ENCODE assay signal across 8 cellular contexts in the genomic region with DNA sequence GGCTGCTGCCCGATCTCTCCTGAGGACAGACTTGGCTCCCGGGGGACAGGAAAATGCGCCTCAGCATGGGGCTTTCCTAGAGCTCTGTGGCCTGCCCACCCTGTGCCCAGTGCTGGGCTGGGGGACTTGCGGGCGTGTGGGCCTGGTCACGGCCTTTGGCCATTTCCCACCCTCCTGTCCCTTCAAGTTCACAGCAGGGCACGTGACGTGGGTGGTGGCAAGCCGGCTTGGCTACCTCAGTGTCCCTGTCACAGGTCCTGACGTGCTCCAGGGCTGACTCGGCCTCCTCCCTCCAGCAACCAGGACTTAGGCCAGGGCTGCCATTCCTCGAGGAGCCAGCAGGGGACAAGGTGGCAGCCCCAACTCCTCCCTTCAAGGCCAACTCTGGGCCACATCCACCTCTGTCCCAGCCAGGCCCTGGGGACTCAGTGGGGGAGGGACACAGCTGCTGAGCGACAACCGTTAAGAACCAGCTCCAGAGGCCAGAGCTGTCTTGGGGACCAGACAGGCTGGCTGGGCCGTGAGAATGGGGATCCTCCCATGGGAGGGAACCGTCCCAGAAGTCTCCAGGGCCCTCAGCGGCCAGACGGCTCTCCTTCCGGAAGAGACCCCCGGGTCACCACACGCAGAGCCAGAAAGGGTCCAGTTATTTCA. TPM values are rescaled to one million over a fixed set of nuclear protein-coding genes. Genes with fewer than 3 reads are reported as not detected.
DNase-seq lines count a peak whose midpoint lies in the region; ATAC-seq, FAIRE-seq and TF ChIP-seq lines count a peak whose summit lies in the region.

No MANE protein-coding gene starts in this region.

- H4K20me1 ChIP-seq in endothelial cell of umbilical vein (replicated peaks; ENCODE audit: control insufficient read depth, extremely low read depth, insufficient read depth, low read length): no peaks in the 10 kb centered on the region

- 12% methylated on average over 16 of the region's 21 CpGs for WGBS in suprapubic skin

- peak; percentile 90 for FAIRE-seq in endothelial cell of umbilical vein (lab: Jason Lieb, UNC)

- H3K9me1 ChIP-seq in endothelial cell of umbilical vein (replicated peaks; ENCODE audit: control insufficient read depth, extremely low read depth, insufficient read depth, low read length): no peaks in the 10 kb centered on the region

- POLR2A ChIA-PET in endothelial cell of umbilical vein (lab: Charles Lee): interaction anchor here (1.3 kb wide), 1 partner anchor 65 kb away, joined by 7 read pairs; no protein-coding TSS in a partner anchor

- no peak overlapping the region for H3K4me2 ChIP-seq in endothelial cell of umbilical vein (ENCODE audit: insufficient read depth, low read length)

- CTCF ChIA-PET in endothelial cell of umbilical vein (lab: Charles Lee): interaction anchor here (0.8 to 6.8 kb wide), 18 partner anchors 9 to 92 kb away, joined by 3 to 53 read pairs (median 6); partner anchors contain the start of genes GALK1, TRIM47, TRIM65 and WBP2

- no TSS peak for BruUV-seq in endothelial cell of umbilical vein (replicated peaks; lab: Mats Ljungman, UMichigan)

- ATAC-seq in GM18511 (IDR thresholded peaks at IDR 0.05; ENCODE audit: unreplicated experiment) (peak; percentile 78), HG02943 (IDR thresholded peaks at IDR 0.05; ENCODE audit: low read depth, unreplicated experiment) (peak; percentile 55)

- H3K27me3 ChIP-seq in endothelial cell of umbilical vein (ENCODE audit: control insufficient read depth in 2 of 2, insufficient read depth in 2 of 2, low read length in 2 of 2) (no peaks in the 10 kb centered on the region), mucosa of rectum (ENCODE audit: control insufficient read depth in 2 of 2, insufficient read depth in 2 of 2, low read length in 2 of 2) (no peaks in the 10 kb centered on the region), suprapubic skin (no peaks in the 10 kb centered on the region)

- H3K9me3 ChIP-seq in endothelial cell of umbilical vein (replicated peaks; ENCODE audit: control insufficient read depth, insufficient read depth, low read length) (no peaks in the 10 kb centered on the region), mucosa of rectum (ENCODE audit: control insufficient read depth in 2 of 2, low read length in 2 of 2) (no peaks in the 10 kb centered on the region), suprapubic skin (no peaks in the 10 kb centered on the region)

- TF ChIP-seq POLR2A in endothelial cell of umbilical vein (IDR thresholded peaks at IDR 0.05; ENCODE audit: low read depth, low read length): no peak
- no peak for TF ChIP-seq POLR2A in suprapubic skin (IDR thresholded peaks at IDR 0.05)

- intact Hi-C loops in endothelial cell of umbilical vein (cut with micrococcal nuclease): loop anchor here (1.0 to 2.0 kb wide), 4 partner anchors 10 to 52 kb away; partner anchors contain the start of genes TRIM65 and WBP2

- H3K9ac ChIP-seq in endothelial cell of umbilical vein (replicated peaks; ENCODE audit: extremely low read depth, insufficient read depth, low read length) (no peak overlapping the region), mucosa of rectum (ENCODE audit: low read depth in 1 of 2, low read length in 2 of 2) (peak overlapping the region; percentile 75 to 76)

- dilution Hi-C loops in endothelial cell of umbilical vein (cut with MboI; ENCODE audit: extremely low pct_ligation_motif_present, low sequenced_read_pairs): no loop called here

- peak overlapping the region; percentile 31 for H3K27ac ChIP-seq in endothelial cell of umbilical vein (ENCODE audit: insufficient read depth, low read depth, low read length)
- H3K27ac ChIP-seq in mucosa of rectum (ENCODE audit: low read depth in 2 of 2, low read length in 2 of 2): peak overlapping the region; percentile 86 to 87
- peak overlapping the region; percentile 86 for H3K27ac ChIP-seq in suprapubic skin

- no peak for TF ChIP-seq EP300 in suprapubic skin (IDR thresholded peaks at IDR 0.05)

- no peak for DNase-seq in AG09309 (ENCODE audit: low read depth)
- peak; percentile 78 for DNase-seq in NCI-H460 (ENCODE audit: extremely low read depth, low read depth)
- peak; percentile 77 to 84 for DNase-seq in activated CD4-positive, alpha-beta T cell treated with anti-CD3 and anti-CD28 coated beads, Interleukin-2, amount 50 U/mL, for 48 hours
- DNase-seq in endothelial cell of umbilical vein (ENCODE audit: low read depth, low spot score): peak; percentile 70
- DNase-seq in suprapubic skin (ENCODE audit: low spot score in 2 of 2): peak; percentile 93

- H2AFZ ChIP-seq in endothelial cell of umbilical vein (ENCODE audit: low read depth, low read length): no peak overlapping the region

- H3K36me3 ChIP-seq in endothelial cell of umbilical vein (ENCODE audit: control insufficient read depth in 2 of 2, extremely low read depth in 1 of 2, insufficient read depth in 2 of 2, low read length in 2 of 2) (peaks cover 3 to 26% of the 10 kb centered on the region in 2 experiments), mucosa of rectum (ENCODE audit: control insufficient read depth in 2 of 2, insufficient read depth in 2 of 2, low read length in 2 of 2) (peaks cover 33 to 37% of the 10 kb centered on the region in 2 donors), suprapubic skin (peaks cover 43% of the 10 kb centered on the region)

- no peak overlapping the region for H3K4me3 ChIP-seq in AG09309 (ENCODE audit: control insufficient read depth, low read depth, low read length)
- H3K4me3 ChIP-seq in endothelial cell of umbilical vein (replicated peaks in 1 of 3; ENCODE audit: insufficient read depth in 1 of 3, low read depth in 1 of 3, low read length in 3 of 3): no peak overlapping the region
- H3K4me3 ChIP-seq in mucosa of rectum (ENCODE audit: low read length in 2 of 2): peak overlapping the region; percentile 15 to 29
- peak overlapping the region; percentile 14 for H3K4me3 ChIP-seq in suprapubic skin

- H3K4me1 ChIP-seq in endothelial cell of umbilical vein (ENCODE audit: control insufficient read depth, extremely low read depth, insufficient read depth, low read length): peaks cover 39% of the 10 kb centered on the region
- peaks cover 18 to 35% of the 10 kb centered on the region in 2 donors for H3K4me1 ChIP-seq in mucosa of rectum (ENCODE audit: control insufficient read depth in 2 of 2, insufficient read depth in 2 of 2, low read length in 2 of 2)
- H3K4me1 ChIP-seq in suprapubic skin: peaks cover 56% of the 10 kb centered on the region

- TF ChIP-seq CTCF in AG09309 (IDR thresholded peaks at IDR 0.05; ENCODE audit: control insufficient read depth, insufficient read depth, low read depth, low read length, missing control alignments) (peak; percentile 72), endothelial cell of umbilical vein (IDR thresholded peaks at IDR 0.05; ENCODE audit: extremely low read depth in 1 of 2, insufficient read depth in 1 of 2, low read depth in 1 of 2, low read length in 2 of 2) (peak; percentile 79 to 87), suprapubic skin (IDR thresholded peaks at IDR 0.05) (peak; percentile 85 to 97)

- no peaks in the 10 kb centered on the region for H3K79me2 ChIP-seq in endothelial cell of umbilical vein (ENCODE audit: control insufficient read depth, insufficient read depth, low read length)

RNA-seq across cellular contexts. Expression of gene UNC13D, which starts 1.0 kb away (rescaled TPM):
- total RNA-seq in NCI-H460 (2014; rRNA removed; shearing (Covaris generic)): 0.57 and 0.66 TPM in 2 replicates
- 1.2 and 1.6 TPM in 2 replicates for polyA plus RNA-seq in NCI-H460 (2014; cell fraction: nucleus; rRNA removed)
- total RNA-seq in endothelial cell of umbilical vein (7.1 and 14.9 TPM in 2 replicates), suprapubic skin (10 to 100 TPM in 1 of 4 donors, 1 to 10 TPM in 3; 5.2 to 21.0 (median 7.2) TPM)
- 6.9 and 7.7 TPM in 2 replicates for polyA plus RNA-seq in endothelial cell of umbilical vein
- polyA plus RNA-seq in endothelial cell of umbilical vein (2011; cell fraction: cytosol; rRNA removed): 3.3 and 4.8 TPM in 2 replicates
- polyA plus RNA-seq in endothelial cell of umbilical vein (2011; cell fraction: nucleus; rRNA removed): 24.6 and 25.1 TPM in 2 replicates
- 2.2 and 3.1 TPM in 2 replicates for polyA plus RNA-seq in endothelial cell of umbilical vein (2012)
- 6.7 and 7.4 TPM in 2 replicates for polyA minus RNA-seq in endothelial cell of umbilical vein
- 62.6 TPM for polyA minus RNA-seq in endothelial cell of umbilical vein (2011; cell fraction: cytosol; rRNA and poly(A)+ RNA removed)
- polyA minus RNA-seq in endothelial cell of umbilical vein (2011; cell fraction: nucleus; rRNA and poly(A)+ RNA removed): 7.5 and 14.8 TPM in 2 replicates

RNA-seq across cellular contexts. Expression of gene WBP2, which starts 9.9 kb away (rescaled TPM):
- 32.0 and 36.7 TPM in 2 replicates for total RNA-seq in NCI-H460 (2014; rRNA removed; shearing (Covaris generic))
- polyA plus RNA-seq in NCI-H460 (2014; cell fraction: nucleus; rRNA removed): 16.1 and 18.5 TPM in 2 replicates
- total RNA-seq in endothelial cell of umbilical vein: 120 and 126 TPM in 2 replicates
- polyA plus RNA-seq in endothelial cell of umbilical vein: 81.5 and 104 TPM in 2 replicates
- polyA plus RNA-seq in endothelial cell of umbilical vein (2011; cell fraction: cytosol; rRNA removed): 35.6 and 46.5 TPM in 2 replicates
- 76.5 and 76.7 TPM in 2 replicates for polyA plus RNA-seq in endothelial cell of umbilical vein (2011; cell fraction: nucleus; rRNA removed)
- polyA plus RNA-seq in endothelial cell of umbilical vein (2012): 99.5 and 124 TPM in 2 replicates
- polyA minus RNA-seq in endothelial cell of umbilical vein: 71.7 and 72.7 TPM in 2 replicates
- polyA minus RNA-seq in endothelial cell of umbilical vein (2011; cell fraction: cytosol; rRNA and poly(A)+ RNA removed): 28.6 TPM
- polyA minus RNA-seq in endothelial cell of umbilical vein (2011; cell fraction: nucleus; rRNA and poly(A)+ RNA removed): 52.0 and 56.1 TPM in 2 replicates
- total RNA-seq in suprapubic skin: 10 to 100 TPM; 64.9 to 99.4 (median 76.9) TPM

RNA-seq across cellular contexts. Expression of gene TRIM47, which starts 33.2 kb away (rescaled TPM):
- total RNA-seq in NCI-H460 (2014; rRNA removed; shearing (Covaris generic)): 38.0 and 50.4 TPM in 2 replicates
- 49.4 and 66.1 TPM in 2 replicates for polyA plus RNA-seq in NCI-H460 (2014; cell fraction: nucleus; rRNA removed)
- 56.7 and 67.7 TPM in 2 replicates for total RNA-seq in endothelial cell of umbilical vein
- 75.1 and 85.3 TPM in 2 replicates for polyA plus RNA-seq in endothelial cell of umbilical vein
- 36.1 and 45.2 TPM in 2 replicates for polyA plus RNA-seq in endothelial cell of umbilical vein (2011; cell fraction: cytosol; rRNA removed)
- 92.7 and 117 TPM in 2 replicates for polyA plus RNA-seq in endothelial cell of umbilical vein (2011; cell fraction: nucleus; rRNA removed)
- 38.5 and 58.5 TPM in 2 replicates for polyA plus RNA-seq in endothelial cell of umbilical vein (2012)
- 42.0 and 46.2 TPM in 2 replicates for polyA minus RNA-seq in endothelial cell of umbilical vein
- 17.7 TPM for polyA minus RNA-seq in endothelial cell of umbilical vein (2011; cell fraction: cytosol; rRNA and poly(A)+ RNA removed)
- 41.4 and 72.3 TPM in 2 replicates for polyA minus RNA-seq in endothelial cell of umbilical vein (2011; cell fraction: nucleus; rRNA and poly(A)+ RNA removed)
- total RNA-seq in suprapubic skin: 10 to 100 TPM; 22.8 to 43.1 (median 27.7) TPM

RNA-seq across cellular contexts. Expression of gene TRIM65, which starts 51.6 kb away (rescaled TPM):
- 30.2 and 32.0 TPM in 2 replicates for total RNA-seq in NCI-H460 (2014; rRNA removed; shearing (Covaris generic))
- polyA plus RNA-seq in NCI-H460 (2014; cell fraction: nucleus; rRNA removed): 59.4 and 77.6 TPM in 2 replicates
- total RNA-seq in endothelial cell of umbilical vein (28.1 and 33.5 TPM in 2 replicates), suprapubic skin (10 to 100 TPM; 22.5 to 44.6 (median 32.1) TPM)
- 18.6 and 19.3 TPM in 2 replicates for polyA plus RNA-seq in endothelial cell of umbilical vein
- 13.3 and 16.1 TPM in 2 replicates for polyA plus RNA-seq in endothelial cell of umbilical vein (2011; cell fraction: cytosol; rRNA removed)
- polyA plus RNA-seq in endothelial cell of umbilical vein (2011; cell fraction: nucleus; rRNA removed): 15.9 and 16.9 TPM in 2 replicates
- polyA plus RNA-seq in endothelial cell of umbilical vein (2012): 18.0 and 25.3 TPM in 2 replicates
- 10.9 and 12.8 TPM in 2 replicates for polyA minus RNA-seq in endothelial cell of umbilical vein
- polyA minus RNA-seq in endothelial cell of umbilical vein (2011; cell fraction: cytosol; rRNA and poly(A)+ RNA removed): 14.5 TPM
- polyA minus RNA-seq in endothelial cell of umbilical vein (2011; cell fraction: nucleus; rRNA and poly(A)+ RNA removed): 5.7 and 6.3 TPM in 2 replicates

RNA-seq across cellular contexts. Expression of gene MRPL38, which starts 59.5 kb away (rescaled TPM):
- 42.6 and 43.0 TPM in 2 replicates for total RNA-seq in NCI-H460 (2014; rRNA removed; shearing (Covaris generic))
- polyA plus RNA-seq in NCI-H460 (2014; cell fraction: nucleus; rRNA removed): 139 and 190 TPM in 2 replicates
- total RNA-seq in endothelial cell of umbilical vein (93.8 and 94.4 TPM in 2 replicates), suprapubic skin (100 to 1,000 TPM in 1 of 4 donors, 10 to 100 TPM in 3; 41.7 to 113 (median 50.2) TPM)
- 82.7 and 100 TPM in 2 replicates for polyA plus RNA-seq in endothelial cell of umbilical vein
- polyA plus RNA-seq in endothelial cell of umbilical vein (2011; cell fraction: cytosol; rRNA removed): 38.2 and 44.1 TPM in 2 replicates
- 132 and 146 TPM in 2 replicates for polyA plus RNA-seq in endothelial cell of umbilical vein (2011; cell fraction: nucleus; rRNA removed)
- polyA plus RNA-seq in endothelial cell of umbilical vein (2012): 43.0 and 51.9 TPM in 2 replicates
- 35.1 and 57.6 TPM in 2 replicates for polyA minus RNA-seq in endothelial cell of umbilical vein
- 85.2 TPM for polyA minus RNA-seq in endothelial cell of umbilical vein (2011; cell fraction: cytosol; rRNA and poly(A)+ RNA removed)
- 37.6 and 39.5 TPM in 2 replicates for polyA minus RNA-seq in endothelial cell of umbilical vein (2011; cell fraction: nucleus; rRNA and poly(A)+ RNA removed)

Comparison
In these comparisons a context has a peak if more than half of its experiments do, and no peak if none do; other contexts are left out.
1. H3K4me3 ChIP-seq: peak in mucosa of rectum (2 of 2) and suprapubic skin (single experiment); none in AG09309 (single experiment) and endothelial cell of umbilical vein (0 of 3).
2. H3K27ac ChIP-seq: peak in every context shown above with its lines; median percentile 86 in mucosa of rectum; 86 in suprapubic skin; 31 in endothelial cell of umbilical vein.
3. Peak in every context shown above with its lines, with median percentiles within 50 percentile points of each other: CTCF ChIP-seq.